ENCODE assay signal across 8 cellular contexts in genomic region chr12:113980537-113981337, GRCh38. TPM values are rescaled to one million over a fixed set of nuclear protein-coding genes. Genes with fewer than 3 reads are reported as not detected.
DNase-seq lines count a peak whose midpoint lies in the region; ATAC-seq and TF ChIP-seq lines count a peak whose summit lies in the region.

No MANE protein-coding gene starts in this region.

- in situ Hi-C loops in KBM-7 (cut with MboI; ENCODE audit: low pct_unique_long_range_greater_than_20kb, low sequenced_read_pairs), result no loop called here
- in situ Hi-C loops in astrocyte of the cerebellum (cut with HindIII; ENCODE audit: low sequenced_read_pairs), result no loop called here

- H3K4me1 Mint-ChIP-seq in activated CD4-positive, alpha-beta T cell treated with anti-CD3 and anti-CD28 coated beads for 36 hours, result no peaks in the 10 kb centered on the region

- no peak overlapping the region for H3K27ac Mint-ChIP-seq in activated CD4-positive, alpha-beta T cell treated with anti-CD3 and anti-CD28 coated beads for 36 hours

- intact Hi-C loops in activated CD4-positive, alpha-beta T cell treated with anti-CD3 and anti-CD28 coated beads for 36 hours (cut with DNase I, micrococcal nuclease), result loop anchor here (1.0 to 10.0 kb wide), 5 partner anchors 528 to 1936 kb away; no protein-coding TSS in a partner anchor

- no peaks in the 10 kb centered on the region for H3K4me1 ChIP-seq in NT2/D1 (ENCODE audit: insufficient read depth, insufficient read length)
- no peaks in the 10 kb centered on the region for H3K4me1 ChIP-seq in smooth muscle cell (ENCODE audit: low read depth)
- no peaks in the 10 kb centered on the region for H3K4me1 ChIP-seq in effector memory CD4-positive, alpha-beta T cell (ENCODE audit: control insufficient read depth, insufficient read depth, low read length, poor library complexity, severe bottlenecking)

- no peak overlapping the region for H3K27ac ChIP-seq in smooth muscle cell (ENCODE audit: low read depth)
- H3K27ac ChIP-seq in effector memory CD4-positive, alpha-beta T cell (ENCODE audit: insufficient read depth, low read length, poor library complexity, severe bottlenecking), result no peak overlapping the region

- peak; percentile 69 for ATAC-seq in activated CD4-positive, alpha-beta T cell treated with anti-CD3 and anti-CD28 coated beads for 36 hours

- CTCF ChIA-PET in activated CD4-positive, alpha-beta T cell treated with anti-CD3 and anti-CD28 coated beads for 36 hours (lab: Charles Lee), result interaction anchor here (0.5 to 1.8 kb wide), 21 partner anchors 9 to 1967 kb away, joined by 3 to 40 read pairs (median 3); no protein-coding TSS in a partner anchor

- no peak overlapping the region for H2AFZ ChIP-seq in smooth muscle cell (ENCODE audit: low read depth)

- H3F3A ChIP-seq in smooth muscle cell (ENCODE audit: low read depth), result no peaks in the 10 kb centered on the region

- DNase-seq in activated CD4-positive, alpha-beta T cell treated with anti-CD3 and anti-CD28 coated beads for 36 hours, result peak; percentile 62
- no peak for DNase-seq in activated CD4-positive, alpha-beta T cell treated with anti-CD3 and anti-CD28 coated beads for 1 hour
- peak; percentile 49 for DNase-seq in KBM-7
- peak; percentile 84 for DNase-seq in NT2/D1 (ENCODE audit: low read depth, low spot score)
- peak; percentile 51 for DNase-seq in astrocyte of the cerebellum (ENCODE audit: low read depth)
- DNase-seq in hypothalamus (lab: John Stamatoyannopoulos, UW), result peak in 33 of 51 donors; percentile 0 to 60 (median 13)
- DNase-seq in smooth muscle cell (lab: John Stamatoyannopoulos, UW; ENCODE audit: unreplicated experiment), result peak; percentile 0
- no peak for DNase-seq in effector memory CD4-positive, alpha-beta T cell

- no peaks in the 10 kb centered on the region for H4K20me1 ChIP-seq in smooth muscle cell (ENCODE audit: low read depth)

- whole genome bisulfite sequencing in smooth muscle cell (ENCODE audit: low lambda C conversion rate), result 22% methylated on average over 12 of the region's 12 CpGs

- no peak overlapping the region for H3K4me2 ChIP-seq in smooth muscle cell

- no peaks in the 10 kb centered on the region for H3K36me3 Mint-ChIP-seq in activated CD4-positive, alpha-beta T cell treated with anti-CD3 and anti-CD28 coated beads for 36 hours (ENCODE audit: low read depth)

- H3K27me3 ChIP-seq in NT2/D1 (ENCODE audit: insufficient read depth, insufficient read length), result peaks cover 17% of the 10 kb centered on the region
- peaks cover 48% of the 10 kb centered on the region for H3K27me3 ChIP-seq in smooth muscle cell (ENCODE audit: low read depth)
- H3K27me3 ChIP-seq in effector memory CD4-positive, alpha-beta T cell (replicated peaks; ENCODE audit: control insufficient read depth, insufficient read depth, low read length, poor library complexity, severe bottlenecking), result no peaks in the 10 kb centered on the region

- H3K9me3 ChIP-seq in NT2/D1 (ENCODE audit: insufficient read depth, low read length) (no peaks in the 10 kb centered on the region), smooth muscle cell (replicated peaks; ENCODE audit: low read depth) (no peaks in the 10 kb centered on the region)
- H3K9me3 ChIP-seq in effector memory CD4-positive, alpha-beta T cell (ENCODE audit: control insufficient read depth, low read length), result no peaks in the 10 kb centered on the region

- TF ChIP-seq CTCF in astrocyte of the cerebellum (IDR thresholded peaks at IDR 0.05; ENCODE audit: low read depth, low read length, missing control alignments) (peak; percentile 98), smooth muscle cell (IDR thresholded peaks at IDR 0.05; ENCODE audit: borderline replicate concordance, insufficient read depth, poor library complexity, severe bottlenecking) (peak; percentile 96)

- POLR2A ChIA-PET in activated CD4-positive, alpha-beta T cell treated with anti-CD3 and anti-CD28 coated beads for 36 hours (lab: Charles Lee), result interaction anchor here (0.5 kb wide), 1 partner anchor 15 kb away, joined by 6 read pairs; no protein-coding TSS in a partner anchor

- H3K36me3 ChIP-seq in NT2/D1 (ENCODE audit: insufficient read depth, insufficient read length, low read length) (no peaks in the 10 kb centered on the region), smooth muscle cell (ENCODE audit: low read depth) (no peaks in the 10 kb centered on the region)
- no peaks in the 10 kb centered on the region for H3K36me3 ChIP-seq in effector memory CD4-positive, alpha-beta T cell (ENCODE audit: control insufficient read depth, insufficient read depth, low read length)

- H3K27me3 Mint-ChIP-seq in activated CD4-positive, alpha-beta T cell treated with anti-CD3 and anti-CD28 coated beads for 36 hours, result peaks cover 10% of the 10 kb centered on the region

- H3K9ac ChIP-seq in NT2/D1 (ENCODE audit: insufficient read length, low read depth) (no peak overlapping the region), smooth muscle cell (ENCODE audit: low read depth) (no peak overlapping the region)

- H3K4me3 ChIP-seq in NT2/D1 (ENCODE audit: insufficient read length, low read depth) (no peak overlapping the region), astrocyte of the cerebellum (ENCODE audit: low read depth, low read length) (no peak overlapping the region), smooth muscle cell (no peak overlapping the region)
- no peak overlapping the region for H3K4me3 ChIP-seq in effector memory CD4-positive, alpha-beta T cell (ENCODE audit: insufficient read depth, low read depth, low read length, poor library complexity, severe bottlenecking)

- H3K9me3 Mint-ChIP-seq in activated CD4-positive, alpha-beta T cell treated with anti-CD3 and anti-CD28 coated beads for 36 hours (ENCODE audit: low read depth), result no peaks in the 10 kb centered on the region

- no peak overlapping the region for H3K4me3 Mint-ChIP-seq in activated CD4-positive, alpha-beta T cell treated with anti-CD3 and anti-CD28 coated beads for 36 hours

- H3K79me2 ChIP-seq in smooth muscle cell (ENCODE audit: low read depth), result no peaks in the 10 kb centered on the region

RNA-seq across cellular contexts. Expression of gene RBM19, which starts 14.6 kb away (rescaled TPM):
- total RNA-seq in activated CD4-positive, alpha-beta T cell treated with anti-CD3 and anti-CD28 coated beads for 36 hours, result 10 to 100 TPM; 79.6 to 93.5 TPM
- total RNA-seq in smooth muscle cell, result 15.9 and 17.2 TPM in 2 replicates
- polyA plus RNA-seq in smooth muscle cell, result 12.8 and 17.0 TPM in 2 replicates

Comparison
In these comparisons a context has a peak if more than half of its experiments do, and no peak if none do; other contexts are left out.
1. DNase-seq: peak in activated CD4-positive, alpha-beta T cell treated with anti-CD3 and anti-CD28 coated beads for 36 hours (single experiment), KBM-7 (single experiment), NT2/D1 (single experiment), astrocyte of the cerebellum (single experiment), hypothalamus (33 of 51) and smooth muscle cell (single experiment); none in activated CD4-positive, alpha-beta T cell treated with anti-CD3 and anti-CD28 coated beads for 1 hour (single experiment) and effector memory CD4-positive, alpha-beta T cell (0 of 3).